In genomic region chr4:1869530-1870327, GRCh38 we compare ENCODE assay signal across 8 cellular contexts. TPM values are rescaled to one million over a fixed set of nuclear protein-coding genes. Genes with fewer than 3 reads are reported as not detected.
DNase-seq lines count a peak whose midpoint lies in the region; ATAC-seq, FAIRE-seq and TF ChIP-seq lines count a peak whose summit lies in the region.

No MANE protein-coding gene starts in this region.

- peaks cover 1% of the 10 kb centered on the region for H4K20me1 ChIP-seq in astrocyte (ENCODE audit: insufficient read depth, low read length)

- no peaks in the 10 kb centered on the region for H3K27me3 Mint-ChIP-seq in T-helper 2 cell treated with Interferon-gamma antibody and Interleukin-4, amounts not matched to agents 5 μg/mL and 100 μg/mL, for 36 hours (ENCODE audit: low read depth)
- H3K27me3 Mint-ChIP-seq in astrocyte (ENCODE audit: low read depth, unreplicated experiment) = peaks cover 23% of the 10 kb centered on the region

- DNase-seq in T-helper 2 cell treated with Interferon-gamma antibody and Interleukin-4, amounts not matched to agents 5 μg/mL and 100 μg/mL, for 36 hours (ENCODE audit: low spot score) = no peak
- DNase-seq in T-helper 2 cell (no peak), astrocyte (ENCODE audit: low read depth) (no peak), lower lobe of right lung (no peak), aorta (no peak), NCI-H82 (lab: John Stamatoyannopoulos, UW) (no peak), DMS 273 treated with DMSO at 0.1 percent for 48 hours (lab: John Stamatoyannopoulos, UW) (no peak)

- ATAC-seq in HG03196 (IDR thresholded peaks at IDR 0.05; ENCODE audit: unreplicated experiment) = peak; percentile 4
- peak; percentile 8 to 46 for ATAC-seq in lower lobe of right lung
- no peak for ATAC-seq in aorta (ENCODE audit: low FRiP score)

- peaks cover 32% of the 10 kb centered on the region for H3K79me2 ChIP-seq in astrocyte (ENCODE audit: insufficient read depth, low read length)

- H3K36me3 ChIP-seq in astrocyte (ENCODE audit: insufficient read depth, low read length) (no peaks in the 10 kb centered on the region), lower lobe of right lung (no peaks in the 10 kb centered on the region), aorta (ENCODE audit: control insufficient read depth in 1 of 2, insufficient read depth in 2 of 2, low read length in 1 of 2) (no peaks in the 10 kb centered on the region)

- H3K27me3 ChIP-seq in astrocyte (ENCODE audit: insufficient read depth, low read length) (no peaks in the 10 kb centered on the region), lower lobe of right lung (ENCODE audit: low read depth) (peaks cover under 1% of the 10 kb centered on the region), aorta (ENCODE audit: control insufficient read depth in 1 of 2, insufficient read depth in 2 of 2, low read length in 1 of 2) (no peaks in the 10 kb centered on the region)

- H3K4me1 ChIP-seq in astrocyte (ENCODE audit: insufficient read depth, low read length) (peaks cover 20% of the 10 kb centered on the region), lower lobe of right lung (peaks cover 18% of the 10 kb centered on the region), aorta (ENCODE audit: control insufficient read depth in 1 of 2, insufficient read depth in 2 of 2, low read length in 2 of 2) (no peaks in the 10 kb centered on the region)

- WGBS in aorta, 2 donors = 53 to 54% methylated on average over 19 of the region's 19 CpGs

- peak overlapping the region; percentile 97 for H2AFZ ChIP-seq in astrocyte (ENCODE audit: low read depth, low read length)

- peak overlapping the region; percentile 95 for H3K4me2 ChIP-seq in astrocyte (ENCODE audit: low read length)

- H3K4me3 ChIP-seq in astrocyte (ENCODE audit: insufficient read depth, low read depth, low read length) (peak overlapping the region; percentile 61), lower lobe of right lung (peak overlapping the region; percentile 82), aorta (ENCODE audit: low read length in 2 of 2) (peak overlapping the region; percentile 87 to 95)

- no peaks in the 10 kb centered on the region for H3K9me3 Mint-ChIP-seq in T-helper 2 cell treated with Interferon-gamma antibody and Interleukin-4, amounts not matched to agents 5 μg/mL and 100 μg/mL, for 36 hours
- H3K9me3 Mint-ChIP-seq in astrocyte (ENCODE audit: unreplicated experiment) = peaks cover 2% of the 10 kb centered on the region

- TF ChIP-seq CTCF in astrocyte (IDR thresholded peaks at IDR 0.05; ENCODE audit: insufficient read depth, low read depth, low read length) (no peak), lower lobe of right lung (IDR thresholded peaks at IDR 0.05) (no peak)

- H3K9ac ChIP-seq in astrocyte (ENCODE audit: low read length) = peak overlapping the region; percentile 91

- intact Hi-C loops in lower lobe of right lung (cut with DNase I) (no loop called here), aorta (cut with DNase I) (loop anchor here (2.0 kb wide), 1 partner anchor 13 kb away; the partner anchor contains the start of gene LETM1 (in 2 of the 2))

- H3K27ac ChIP-seq in astrocyte (ENCODE audit: low read depth, low read length) (peak overlapping the region; percentile 94), lower lobe of right lung (peak overlapping the region; percentile 99), aorta (ENCODE audit: low read depth in 1 of 2, low read length in 2 of 2) (peak overlapping the region in 1 of 2 donors; percentile 72)

- FAIRE-seq in astrocyte (lab: Jason Lieb, UNC) = no peak

- H3K9me3 ChIP-seq in astrocyte (ENCODE audit: insufficient read depth, low read depth, low read length) = no peaks in the 10 kb centered on the region
- no peaks in the 10 kb centered on the region for H3K9me3 ChIP-seq in lower lobe of right lung
- H3K9me3 ChIP-seq in aorta (ENCODE audit: control insufficient read depth, low read length) = no peaks in the 10 kb centered on the region

- peaks cover 9% of the 10 kb centered on the region for H3K36me3 Mint-ChIP-seq in T-helper 2 cell treated with Interferon-gamma antibody and Interleukin-4, amounts not matched to agents 5 μg/mL and 100 μg/mL, for 36 hours (ENCODE audit: low read depth)
- H3K36me3 Mint-ChIP-seq in astrocyte (ENCODE audit: low read depth, unreplicated experiment) = no peaks in the 10 kb centered on the region

- H3K4me1 Mint-ChIP-seq in T-helper 2 cell treated with Interferon-gamma antibody and Interleukin-4, amounts not matched to agents 5 μg/mL and 100 μg/mL, for 36 hours (ENCODE audit: low read depth) = peaks cover 32% of the 10 kb centered on the region
- peaks cover 2% of the 10 kb centered on the region for H3K4me1 Mint-ChIP-seq in astrocyte (ENCODE audit: low read depth, unreplicated experiment)

- peak overlapping the region; percentile 92 for H3K27ac Mint-ChIP-seq in T-helper 2 cell treated with Interferon-gamma antibody and Interleukin-4, amounts not matched to agents 5 μg/mL and 100 μg/mL, for 36 hours
- H3K27ac Mint-ChIP-seq in astrocyte (ENCODE audit: unreplicated experiment) = peak overlapping the region; percentile 72

- peak overlapping the region; percentile 87 for H3K4me3 Mint-ChIP-seq in T-helper 2 cell treated with Interferon-gamma antibody and Interleukin-4, amounts not matched to agents 5 μg/mL and 100 μg/mL, for 36 hours
- H3K4me3 Mint-ChIP-seq in astrocyte (ENCODE audit: unreplicated experiment) = peak overlapping the region; percentile 85

RNA-seq across cellular contexts. Expression of gene NSD2, which starts 1.5 kb away (rescaled TPM):
- total RNA-seq in astrocyte = 19.2 and 31.3 TPM in 2 replicates
- 52.9 TPM for total RNA-seq in lower lobe of right lung
- total RNA-seq in aorta = 10 to 100 TPM; 47.2 to 56.6 TPM
- 10 to 100 TPM in 1 of 2 donors, 1 to 10 TPM in 1; 8.0 to 10.9 TPM for polyA plus RNA-seq in aorta

RNA-seq across cellular contexts. Expression of gene LETM1, which starts 13.8 kb away (rescaled TPM):
- total RNA-seq in astrocyte = 53.1 and 60.3 TPM in 2 replicates
- total RNA-seq in lower lobe of right lung = 33.6 TPM
- total RNA-seq in aorta = 10 to 100 TPM; 25.3 to 25.6 TPM
- polyA plus RNA-seq in aorta = 10 to 100 TPM in 1 of 2 donors, 1 to 10 TPM in 1; 6.8 to 12.4 TPM
